In the genomic region with DNA sequence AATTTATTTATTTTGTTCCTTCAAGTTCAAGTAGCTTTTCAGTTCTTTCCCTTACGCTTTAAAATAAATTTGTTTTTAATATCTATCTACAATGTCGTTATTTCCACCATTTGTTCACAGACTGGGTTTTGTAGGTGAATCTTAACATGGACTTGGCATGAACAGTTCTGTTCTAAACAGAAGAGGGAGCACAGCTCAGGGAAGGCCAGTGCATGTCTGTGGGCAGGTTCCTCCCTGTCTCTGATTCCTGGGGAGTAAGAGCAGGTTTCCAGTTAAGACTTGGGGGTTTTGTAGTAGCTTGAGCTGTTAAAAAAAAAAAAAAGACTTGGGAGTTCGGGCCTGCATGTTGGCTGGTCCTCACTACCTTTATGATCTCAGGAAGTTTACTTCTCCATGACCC, we compare ENCODE assay signal across 11 cellular contexts. TPM values are rescaled to one million over a fixed set of nuclear protein-coding genes. Genes with fewer than 3 reads are reported as not detected.
DNase-seq lines count a peak whose midpoint lies in the region; ATAC-seq and TF ChIP-seq lines count a peak whose summit lies in the region.
"Had no signal": no experiment of that assay in that cellular context is flagged by ENCODE, and none has a peak within 500 bp of the region (broad histone marks: within the 10 kb centered on the region; RNA-seq: fewer than 3 reads in every experiment).

No MANE protein-coding gene starts in this region.

- RAD21 ChIA-PET in HCT116 (lab: Charles Lee; ENCODE audit: low non-redundant PET in 1 of 2, low total read pairs in 2 of 2, uncharacterized antibody in 2 of 2, unreplicated experiment in 2 of 2): no interaction called here

- no peak overlapping the region for H2AFZ ChIP-seq in HCT116 (ENCODE audit: low read depth, low read length, poor library complexity, severe bottlenecking)

- in situ Hi-C loops in ACHN (cut with HindIII; ENCODE audit: low pct_ligation_motif_present, low pct_unique_long_range_greater_than_20kb, low sequenced_read_pairs): no loop called here
- in situ Hi-C loops in astrocyte of the cerebellum (cut with HindIII; ENCODE audit: low sequenced_read_pairs): no loop called here

- CTCF ChIA-PET in HCT116 (lab: Charles Lee): interaction anchor here (0.7 to 1.0 kb wide), 2 partner anchors 12 to 60 kb away, joined by 3 read pairs; partner anchors contain the start of gene RGPD8

- intact Hi-C loops in HCT116 (cut with micrococcal nuclease): no loop called here
- intact Hi-C loops in tibial artery (cut with DNase I; ENCODE audit: low total_unique reads): no loop called here

- POLR2A ChIA-PET in HCT116 (lab: Charles Lee): interaction anchor here (0.7 to 1.7 kb wide), 2 partner anchors 9 to 706 kb away, joined by 3 to 8 read pairs; no protein-coding TSS in a partner anchor

- H3K4me1 ChIP-seq in HCT116 (ENCODE audit: control insufficient read depth in 1 of 2, insufficient read depth in 2 of 2, low read length in 2 of 2) (peaks cover 23 to 33% of the 10 kb centered on the region in 2 experiments), tibial artery (peaks cover 0 to 12% (median 5%) of the 10 kb centered on the region in 4 donors)

- H3K9ac ChIP-seq in HCT116 (ENCODE audit: low read length): no peak overlapping the region

- no peak for TF ChIP-seq RAD21 in HCT116 (IDR thresholded peaks at IDR 0.05; ENCODE audit: low read depth)

- no peak overlapping the region for H3K4me3 ChIP-seq in HCT116 (replicated peaks in 1 of 2; ENCODE audit: low read depth in 1 of 2, low read length in 2 of 2)
- no peak overlapping the region for H3K4me3 ChIP-seq in astrocyte of the cerebellum (ENCODE audit: low read depth, low read length)
- H3K4me3 ChIP-seq in tibial artery: no peak overlapping the region

- BruUV-seq in HCT116 (replicated peaks; lab: Mats Ljungman, UMichigan): no TSS peak

- no peaks in the 10 kb centered on the region for H3K9me2 ChIP-seq in HCT116 (ENCODE audit: insufficient read depth)

- TF ChIP-seq CTCF in HCT116 (IDR thresholded peaks at IDR 0.05 in 2 of 3, conservative IDR thresholded peaks at IDR 0.05 in 1 of 3; ENCODE audit: borderline replicate concordance in 1 of 3, insufficient read depth in 1 of 3, low read depth in 2 of 3, low read length in 2 of 3) (no peak; a peak in 1 of 6 replicates), astrocyte of the cerebellum (IDR thresholded peaks at IDR 0.05; ENCODE audit: low read depth, low read length, missing control alignments) (peak; percentile 26), tibial artery (IDR thresholded peaks at IDR 0.05) (no peak)

- H3K79me2 ChIP-seq in HCT116 (ENCODE audit: insufficient read depth, low read length): peaks cover 35% of the 10 kb centered on the region

- H3K9me3 ChIP-seq in HCT116 (ENCODE audit: control insufficient read depth in 1 of 2, insufficient read depth in 1 of 2, low read depth in 1 of 2, low read length in 2 of 2) (no peaks in the 10 kb centered on the region), tibial artery (no peaks in the 10 kb centered on the region)

- H3K4me2 ChIP-seq in HCT116 (ENCODE audit: low read length): peak overlapping the region; percentile 51; the same call in 1 of the 2 replicates

- H3K27me3 ChIP-seq in HCT116 (ENCODE audit: insufficient read depth, low read length) (no peaks in the 10 kb centered on the region), tibial artery (no peaks in the 10 kb centered on the region)

- H3K36me3 ChIP-seq in HCT116 (ENCODE audit: control insufficient read depth in 1 of 2, insufficient read depth in 2 of 2, low read length in 2 of 2) (peaks cover 7 to 9% of the 10 kb centered on the region in 2 experiments; a peak in 2 of 4 replicates), tibial artery (peaks cover 9 to 24% (median 17%) of the 10 kb centered on the region in 3 donors)

- DNase-seq in ACHN (peak; percentile 47), HCT116 (ENCODE audit: low read depth, low spot score) (no peak), astrocyte of the cerebellum (ENCODE audit: low read depth) (no peak), iPS-NIHi11 (ENCODE audit: low spot score) (peak; percentile 39), NCI-H2196 (lab: John Stamatoyannopoulos, UW; ENCODE audit: unreplicated experiment) (no peak), NCI-H2107 (lab: John Stamatoyannopoulos, UW) (no peak), tibial artery (no peak)
- DNase-seq: NCI-H510A; stimulated activated CD4-positive, alpha-beta T cell treated with anti-CD3 and anti-CD28 coated beads, Interleukin-1b, Interleukin-23, amount 100 ng/mL, for 48 hours had no signal

- ATAC-seq in HCT116: peak; percentile 57
- ATAC-seq in HG03139 (IDR thresholded peaks at IDR 0.05; ENCODE audit: unreplicated experiment): no peak

- no peaks in the 10 kb centered on the region for H4K20me1 ChIP-seq in HCT116 (ENCODE audit: insufficient read depth)

- no peak for TF ChIP-seq POLR2A in HCT116 (IDR thresholded peaks at IDR 0.05; ENCODE audit: borderline replicate concordance, extremely low read depth, insufficient read depth, insufficient read length)

- H3K27ac ChIP-seq in HCT116 (ENCODE audit: low read depth, low read length) (peak overlapping the region; percentile 24; the same call in 1 of the 2 replicates), tibial artery (no peak overlapping the region)
- H3K27ac ChIP-seq: C4-2B had no signal

TF ChIP-seq in HCT116, 20 proteins besides CTCF, POLR2A, EP300 and RAD21 (continues in another document):
- TF ChIP-seq ZNF274 (IDR thresholded peaks at IDR 0.05; ENCODE audit: low read depth, low read length): no peak
- no peak for TF ChIP-seq SP1 (IDR thresholded peaks at IDR 0.05; ENCODE audit: low read depth)
- TF ChIP-seq REST (IDR thresholded peaks at IDR 0.05; ENCODE audit: low read depth): no peak
- TF ChIP-seq EZH2phosphoT487 (IDR thresholded peaks at IDR 0.05; ENCODE audit: borderline replicate concordance): no peak
- no peak for TF ChIP-seq POLR2AphosphoS5 (IDR thresholded peaks at IDR 0.05; ENCODE audit: low read depth, low read length)
- TF ChIP-seq SIN3A (IDR thresholded peaks at IDR 0.05; ENCODE audit: low read depth): no peak
- TF ChIP-seq, protein P1, sequence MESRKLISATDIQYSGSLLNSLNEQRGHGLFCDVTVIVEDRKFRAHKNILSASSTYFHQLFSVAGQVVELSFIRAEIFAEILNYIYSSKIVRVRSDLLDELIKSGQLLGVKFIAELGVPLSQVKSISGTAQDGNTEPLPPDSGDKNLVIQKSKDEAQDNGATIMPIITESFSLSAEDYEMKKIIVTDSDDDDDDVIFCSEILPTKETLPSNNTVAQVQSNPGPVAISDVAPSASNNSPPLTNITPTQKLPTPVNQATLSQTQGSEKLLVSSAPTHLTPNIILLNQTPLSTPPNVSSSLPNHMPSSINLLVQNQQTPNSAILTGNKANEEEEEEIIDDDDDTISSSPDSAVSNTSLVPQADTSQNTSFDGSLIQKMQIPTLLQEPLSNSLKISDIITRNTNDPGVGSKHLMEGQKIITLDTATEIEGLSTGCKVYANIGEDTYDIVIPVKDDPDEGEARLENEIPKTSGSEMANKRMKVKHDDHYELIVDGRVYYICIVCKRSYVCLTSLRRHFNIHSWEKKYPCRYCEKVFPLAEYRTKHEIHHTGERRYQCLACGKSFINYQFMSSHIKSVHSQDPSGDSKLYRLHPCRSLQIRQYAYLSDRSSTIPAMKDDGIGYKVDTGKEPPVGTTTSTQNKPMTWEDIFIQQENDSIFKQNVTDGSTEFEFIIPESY (IDR thresholded peaks at IDR 0.05; ENCODE audit: extremely low read depth, insufficient replicate concordance, low read length): no peak
- no peak for TF ChIP-seq EGR1 (IDR thresholded peaks at IDR 0.05; ENCODE audit: low read depth)
- no peak for TF ChIP-seq SRF (IDR thresholded peaks at IDR 0.05; ENCODE audit: low read depth)
- TF ChIP-seq JUND (IDR thresholded peaks at IDR 0.05): no peak
- TF ChIP-seq, protein P2, sequence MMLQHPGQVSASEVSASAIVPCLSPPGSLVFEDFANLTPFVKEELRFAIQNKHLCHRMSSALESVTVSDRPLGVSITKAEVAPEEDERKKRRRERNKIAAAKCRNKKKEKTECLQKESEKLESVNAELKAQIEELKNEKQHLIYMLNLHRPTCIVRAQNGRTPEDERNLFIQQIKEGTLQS (IDR thresholded peaks at IDR 0.05): no peak
- TF ChIP-seq FOSL1 (IDR thresholded peaks at IDR 0.05; ENCODE audit: low read depth): no peak
- TF ChIP-seq EZH2 (IDR thresholded peaks at IDR 0.05): no peak
- no peak for TF ChIP-seq ELF1 (IDR thresholded peaks at IDR 0.05; ENCODE audit: borderline replicate concordance, low read depth)
- no peak for TF ChIP-seq ZFX (IDR thresholded peaks at IDR 0.05)
- no peak for TF ChIP-seq CBX3 (IDR thresholded peaks at IDR 0.05; ENCODE audit: low read depth)
- TF ChIP-seq MAX (IDR thresholded peaks at IDR 0.05): no peak

RNA-seq across cellular contexts. Expression of gene TTL, which starts 11.1 kb away (rescaled TPM):
- total RNA-seq in HCT116 (2021; ENCODE audit: unreplicated experiment): 58.7 TPM
- polyA plus RNA-seq in HCT116 (2012): 13.2 and 18.0 TPM in 2 replicates

RNA-seq across cellular contexts. Expression of gene POLR1B, which starts 49.2 kb away (rescaled TPM):
- total RNA-seq in HCT116 (2021; ENCODE audit: unreplicated experiment): 57.7 TPM
- polyA plus RNA-seq in HCT116 (2012): 22.1 and 25.0 TPM in 2 replicates

RNA-seq across cellular contexts. Expression of gene RGPD8, which starts 59.6 kb away (rescaled TPM):
- 11.0 TPM for total RNA-seq in HCT116 (2021; ENCODE audit: unreplicated experiment)
- polyA plus RNA-seq in HCT116 (2012): 1.4 and 1.6 TPM in 2 replicates

Comparison
In these comparisons a context has a peak if more than half of its experiments do, and no peak if none do; other contexts are left out.
1. DNase-seq: peak in ACHN (single experiment) and iPS-NIHi11 (single experiment); none in HCT116 (single experiment), astrocyte of the cerebellum (single experiment), NCI-H2196 (single experiment), NCI-H2107 (single experiment) and tibial artery (0 of 2).